ENCODE assay signal across 8 cellular contexts in genomic region chr4:10116625-10117423, GRCh38. TPM values are rescaled to one million over a fixed set of nuclear protein-coding genes. Genes with fewer than 3 reads are reported as not detected.
A peak's percentile ranks its signal among the peaks of the same experiment; 100 is the strongest.
DNase-seq lines count a peak whose midpoint lies in the region; ATAC-seq and TF ChIP-seq lines count a peak whose summit lies in the region.

Gene WDR1 (minus strand): TSS chr4:10116799. CDS start chr4:10116666, 133 bp downstream.

- H3K9me3 Mint-ChIP-seq in activated CD4-positive, alpha-beta T cell treated with anti-CD3 and anti-CD28 coated beads, Interleukin-2, amount 10 ng/mL, durations not matched to agents 24 days and 14 days, result no peaks in the 10 kb centered on the region

- H3K4me3 ChIP-seq in BJ (ENCODE audit: low read depth, low read length) (peak within 1 kb of the TSS; percentile 90), colonic mucosa (peak within 1 kb of the TSS; percentile 76)

- CTCF ChIA-PET in BJ (lab: Yijun Ruan, JAX), result interaction anchor here (0.6 to 1.4 kb wide), 5 partner anchors 10 to 356 kb away, joined by 3 to 4 read pairs (median 3); no protein-coding TSS in a partner anchor

- H3K27me3 Mint-ChIP-seq in activated CD4-positive, alpha-beta T cell treated with anti-CD3 and anti-CD28 coated beads, Interleukin-2, amount 10 ng/mL, durations not matched to agents 24 days and 14 days, result no peaks in the 10 kb centered on the region

- peak within 1 kb of the TSS; percentile 96 for H3K27ac ChIP-seq in colonic mucosa

- ATAC-seq in HG03457 (IDR thresholded peaks at IDR 0.05; ENCODE audit: unreplicated experiment) (peak; percentile 92), left colon (peak; percentile 83)

- peaks cover 42% of the 10 kb centered on the region for H3K36me3 Mint-ChIP-seq in activated CD4-positive, alpha-beta T cell treated with anti-CD3 and anti-CD28 coated beads, Interleukin-2, amount 10 ng/mL, durations not matched to agents 24 days and 14 days (ENCODE audit: low read depth)

- peak within 1 kb of the TSS; percentile 98 for H3K4me3 Mint-ChIP-seq in activated CD4-positive, alpha-beta T cell treated with anti-CD3 and anti-CD28 coated beads, Interleukin-2, amount 10 ng/mL, durations not matched to agents 24 days and 14 days

- peak; percentile 71 for DNase-seq in BJ (ENCODE audit: low read depth)
- DNase-seq in GM19240 (ENCODE audit: insufficient read length, low spot score), result peak; percentile 82
- DNase-seq in NCI-H524 treated with DMSO at 0.1 percent for 48 hours (lab: John Stamatoyannopoulos, UW), result peak; percentile 36
- DNase-seq in activated CD4-positive, alpha-beta T cell treated with anti-CD3 and anti-CD28 coated beads, Interleukin-2, amount 10 ng/mL, durations not matched to agents 24 days and 14 days, result peak; percentile 97
- DNase-seq in colonic mucosa, result peak; percentile 96
- DNase-seq in left colon, result peak; percentile 97
- peak; percentile 95 to 96 for DNase-seq in stimulated activated CD4-positive, alpha-beta T cell treated with anti-CD3 and anti-CD28 coated beads, Interleukin-1b, Interleukin-23, amount 100 ng/mL, for 4 hours (ENCODE audit: low read depth in 2 of 2)

- peaks cover 69% of the 10 kb centered on the region for H3K4me1 Mint-ChIP-seq in activated CD4-positive, alpha-beta T cell treated with anti-CD3 and anti-CD28 coated beads, Interleukin-2, amount 10 ng/mL, durations not matched to agents 24 days and 14 days

- H3K27ac Mint-ChIP-seq in activated CD4-positive, alpha-beta T cell treated with anti-CD3 and anti-CD28 coated beads, Interleukin-2, amount 10 ng/mL, durations not matched to agents 24 days and 14 days, result peak within 1 kb of the TSS; percentile 95

- H3K9me3 ChIP-seq in colonic mucosa, result no peaks in the 10 kb centered on the region

- intact Hi-C loops in activated CD4-positive, alpha-beta T cell treated with anti-CD3 and anti-CD28 coated beads, Interleukin-2, amount 10 ng/mL, durations not matched to agents 24 days and 14 days (cut with micrococcal nuclease), result loop anchor here (1.0 to 2.0 kb wide), 6 partner anchors 11 to 614 kb away; partner anchors contain the start of gene ZNF518B
- intact Hi-C loops in colonic mucosa (cut with DNase I), result no loop called here
- intact Hi-C loops in left colon (cut with DNase I, micrococcal nuclease), result no loop called here

- H3K9ac ChIP-seq in colonic mucosa (ENCODE audit: low read depth in 2 of 2, low read length in 2 of 2), result peak within 1 kb of the TSS; percentile 90 to 93

- POLR2A ChIA-PET in BJ (lab: Charles Lee), result interaction anchor here (0.8 to 1.9 kb wide), 8 partner anchors 8 to 229 kb away, joined by 3 to 23 read pairs (median 4); no protein-coding TSS in a partner anchor

- TF ChIP-seq CTCF in BJ (IDR thresholded peaks at IDR 0.05; ENCODE audit: insufficient read depth, low read depth, low read length), result no peak
- no peak for TF ChIP-seq CTCF in colonic mucosa (IDR thresholded peaks at IDR 0.05)

- peaks cover 16% of the 10 kb centered on the region for H3K36me3 ChIP-seq in BJ (ENCODE audit: control insufficient read depth, insufficient read depth, low read length)
- H3K36me3 ChIP-seq in colonic mucosa, result no peaks in the 10 kb centered on the region

- peaks cover 19% of the 10 kb centered on the region for H3K4me1 ChIP-seq in colonic mucosa

- H3K27me3 ChIP-seq in BJ (ENCODE audit: control insufficient read depth, insufficient read depth, low read length), result no peaks in the 10 kb centered on the region
- H3K27me3 ChIP-seq in colonic mucosa, result no peaks in the 10 kb centered on the region

RNA-seq across cellular contexts. Expression of gene WDR1, which starts in this region (rescaled TPM):
- polyA plus RNA-seq in BJ (2011; rRNA removed), result 666 and 952 TPM in 2 replicates
- polyA minus RNA-seq in BJ (2011; rRNA and poly(A)+ RNA removed), result 536 and 732 TPM in 2 replicates
- total RNA-seq in activated CD4-positive, alpha-beta T cell treated with anti-CD3 and anti-CD28 coated beads, Interleukin-2, amount 10 ng/mL, durations not matched to agents 24 days and 14 days, result 369 and 376 TPM in 2 replicates
- total RNA-seq in colonic mucosa (100 to 1,000 TPM; 437 to 476 TPM), left colon (100 to 1,000 TPM; 448 to 457 TPM)

Comparison
In these comparisons a context has a peak if more than half of its experiments do, and no peak if none do; other contexts are left out.
1. Peak in every context shown above with its lines: DNase-seq, ATAC-seq, H3K4me3 ChIP-seq and H3K27ac ChIP-seq.
2. DNase-seq: peak in every context shown above with its lines; median percentile 97 in activated CD4-positive, alpha-beta T cell treated with anti-CD3 and anti-CD28 coated beads, Interleukin-2, amount 10 ng/mL, durations not matched to agents 24 days and 14 days; 97 in left colon; 96 in colonic mucosa; 96 in stimulated activated CD4-positive, alpha-beta T cell treated with anti-CD3 and anti-CD28 coated beads, Interleukin-1b, Interleukin-23, amount 100 ng/mL, for 4 hours; 82 in GM19240; 71 in BJ; 36 in NCI-H524 treated with DMSO at 0.1 percent for 48 hours.